Comparison of ENCODE assay signal across 20 cellular contexts in genomic region chr13:110293649-110294048, GRCh38. TPM values are rescaled to one million over a fixed set of nuclear protein-coding genes. Genes with fewer than 3 reads are reported as not detected.
"Had no signal": no experiment of that assay in that cellular context is flagged by ENCODE, and none has a peak within 500 bp of the region (broad histone marks: within the 10 kb centered on the region; RNA-seq: fewer than 3 reads in every experiment).

No MANE protein-coding gene starts in this region.

- H3K4me3 ChIP-seq: prostate gland, thyroid gland had no signal

- H3K36me3 Mint-ChIP-seq: activated CD8-positive, alpha-beta memory T cell treated with anti-CD3 and anti-CD28 coated beads, Interleukin-2, amount 10 ng/mL, durations not matched to agents 7 days and 5 days; activated naive CD4-positive, alpha-beta T cell treated with anti-CD3 and anti-CD28 coated beads, Interleukin-2, amount 50 U/mL, for 72 hours; immature natural killer cell had no signal

- H3K36me3 ChIP-seq: prostate gland, thyroid gland had no signal

- H3K4me3 Mint-ChIP-seq: activated CD8-positive, alpha-beta memory T cell treated with anti-CD3 and anti-CD28 coated beads, Interleukin-2, amount 10 ng/mL, durations not matched to agents 7 days and 5 days; activated T-cell treated with anti-CD3 and anti-CD28 coated beads, Interleukin-2, amount 50 U/mL, for 24 hours; immature natural killer cell; nephron; stimulated activated naive CD8-positive, alpha-beta T cell treated with anti-CD3 and anti-CD28 coated beads, Interleukin-15, Interleukin-2, amounts not matched to agents 100 ng/mL and 50 ng/mL, for 24 hours; T-helper 2 cell treated with Interferon-gamma antibody and Interleukin-4, amounts not matched to agents 5 μg/mL and 100 μg/mL, for 36 hours had no signal

- H3K9me3 ChIP-seq: prostate gland, thyroid gland had no signal

- H3K27ac Mint-ChIP-seq: activated CD8-positive, alpha-beta memory T cell treated with anti-CD3 and anti-CD28 coated beads, Interleukin-2, amount 10 ng/mL, durations not matched to agents 7 days and 5 days; activated naive CD4-positive, alpha-beta T cell treated with anti-CD3 and anti-CD28 coated beads, Interleukin-2, amount 50 U/mL, for 72 hours; activated T-cell treated with anti-CD3 and anti-CD28 coated beads, Interleukin-2, amount 50 U/mL, for 24 hours; immature natural killer cell; nephron; stimulated activated naive CD8-positive, alpha-beta T cell treated with anti-CD3 and anti-CD28 coated beads, Interleukin-15, Interleukin-2, amounts not matched to agents 100 ng/mL and 50 ng/mL, for 24 hours; T-helper 2 cell treated with Interferon-gamma antibody and Interleukin-4, amounts not matched to agents 5 μg/mL and 100 μg/mL, for 36 hours had no signal

- H3K27ac ChIP-seq: brain microvascular endothelial cell, thyroid gland had no signal

- DNase-seq: activated CD4-positive, alpha-beta T cell treated with anti-CD3 and anti-CD28 coated beads, Interleukin-2, amount 50 U/mL, for 4 hours; activated CD4-positive, CD25-positive, alpha-beta regulatory T cell treated with anti-CD3 and anti-CD28 coated beads, Interleukin-2, amount 50 U/mL, for 72 hours; activated CD8-positive, alpha-beta memory T cell treated with anti-CD3 and anti-CD28 coated beads, Interleukin-2, amount 10 ng/mL, durations not matched to agents 7 days and 5 days; activated effector memory CD4-positive, alpha-beta T cell treated with anti-CD3 and anti-CD28 coated beads, Interleukin-2, amount 50 U/mL, for 16 hours; activated T-cell treated with anti-CD3 and anti-CD28 coated beads, Interleukin-2, amount 50 U/mL, for 24 hours; amygdala; brain microvascular endothelial cell; cerebellar nuclear complex; immature natural killer cell; mammary epithelial cell; occipital lobe; stimulated activated CD4-positive, alpha-beta T cell treated with anti-CD3 and anti-CD28 coated beads, Interleukin-15, amount 100 ng/mL, for 24 hours; stimulated activated CD4-positive, alpha-beta T cell treated with anti-CD3 and anti-CD28 coated beads, Interleukin-4, amount 100 ng/mL, for 24 hours; SW 1271; thyroid gland had no signal

- H3K4me1 ChIP-seq: prostate gland had no signal

- H3K9me3 Mint-ChIP-seq: activated naive CD4-positive, alpha-beta T cell treated with anti-CD3 and anti-CD28 coated beads, Interleukin-2, amount 50 U/mL, for 72 hours; activated T-cell treated with anti-CD3 and anti-CD28 coated beads, Interleukin-2, amount 50 U/mL, for 24 hours; immature natural killer cell; T-helper 2 cell treated with Interferon-gamma antibody and Interleukin-4, amounts not matched to agents 5 μg/mL and 100 μg/mL, for 36 hours had no signal

- ATAC-seq: activated CD8-positive, alpha-beta memory T cell treated with anti-CD3 and anti-CD28 coated beads, Interleukin-2, amount 10 ng/mL, durations not matched to agents 7 days and 5 days; activated naive CD4-positive, alpha-beta T cell treated with anti-CD3 and anti-CD28 coated beads, Interleukin-2, amount 50 U/mL, for 72 hours had no signal

- H3K27me3 ChIP-seq: brain microvascular endothelial cell, thyroid gland had no signal

- H3K4me1 Mint-ChIP-seq: immature natural killer cell had no signal

RNA-seq across cellular contexts. Expression of gene COL4A1, which starts 13.3 kb away (rescaled TPM):
- total RNA-seq: activated CD8-positive, alpha-beta memory T cell treated with anti-CD3 and anti-CD28 coated beads, Interleukin-2, amount 10 ng/mL, durations not matched to agents 7 days and 5 days had no signal
- polyA plus RNA-seq: immature natural killer cell had no signal

RNA-seq across cellular contexts. Expression of gene COL4A2, which starts 13.4 kb away (rescaled TPM):
- total RNA-seq: activated CD8-positive, alpha-beta memory T cell treated with anti-CD3 and anti-CD28 coated beads, Interleukin-2, amount 10 ng/mL, durations not matched to agents 7 days and 5 days had no signal
- polyA plus RNA-seq: immature natural killer cell had no signal
